Comparison of ENCODE assay signal across 8 cellular contexts in genomic region chr11:60915250-60915914, GRCh38. TPM values are rescaled to one million over a fixed set of nuclear protein-coding genes. Genes with fewer than 3 reads are reported as not detected.
A peak's percentile ranks its signal among the peaks of the same experiment; 100 is the strongest.
DNase-seq lines count a peak whose midpoint lies in the region; ATAC-seq and TF ChIP-seq lines count a peak whose summit lies in the region.

No MANE protein-coding gene starts in this region.

- peak overlapping the region; percentile 87 for H3K4me3 Mint-ChIP-seq in activated CD4-positive, alpha-beta T cell treated with anti-CD3 and anti-CD28 coated beads for 36 hours

- peaks cover 70% of the 10 kb centered on the region for H3K4me1 ChIP-seq in lower lobe of right lung

- ATAC-seq in GM21576 (IDR thresholded peaks at IDR 0.05; ENCODE audit: unreplicated experiment) (peak; percentile 55), lower lobe of right lung (peak; percentile 68 to 70)
- peak; percentile 47 for ATAC-seq in activated CD4-positive, alpha-beta T cell treated with anti-CD3 and anti-CD28 coated beads for 36 hours

- peak overlapping the region; percentile 73 for H3K4me3 ChIP-seq in LNCaP clone FGC (ENCODE audit: low read depth, low read length)
- peak overlapping the region; percentile 97 for H3K4me3 ChIP-seq in lower lobe of right lung

- CTCF ChIA-PET in activated CD4-positive, alpha-beta T cell treated with anti-CD3 and anti-CD28 coated beads for 36 hours (lab: Charles Lee) = interaction anchor here (0.6 to 1.8 kb wide), 13 partner anchors 9 to 252 kb away, joined by 3 to 9 read pairs (median 3); partner anchors contain the start of genes PRPF19 and TMEM132A

- peaks cover 25% of the 10 kb centered on the region for H3K36me3 Mint-ChIP-seq in activated CD4-positive, alpha-beta T cell treated with anti-CD3 and anti-CD28 coated beads for 36 hours (ENCODE audit: low read depth)

- no peaks in the 10 kb centered on the region for H3K9me3 Mint-ChIP-seq in activated CD4-positive, alpha-beta T cell treated with anti-CD3 and anti-CD28 coated beads for 36 hours (ENCODE audit: low read depth)

- no peaks in the 10 kb centered on the region for H3K9me3 ChIP-seq in lower lobe of right lung

- peaks cover 62% of the 10 kb centered on the region for H3K4me1 Mint-ChIP-seq in activated CD4-positive, alpha-beta T cell treated with anti-CD3 and anti-CD28 coated beads for 36 hours

- DNase-seq in Daoy (ENCODE audit: low read depth) = peak; percentile 81
- no peak for DNase-seq in LNCaP clone FGC (ENCODE audit: low read depth)
- DNase-seq in activated CD4-positive, alpha-beta T cell treated with anti-CD3 and anti-CD28 coated beads for 36 hours = peak; percentile 82
- DNase-seq in dedifferentiated amniotic fluid mesenchymal stem cell (ENCODE audit: extremely low spot score) = peak; percentile 45
- DNase-seq in lower lobe of right lung = peak; percentile 76
- DNase-seq in stimulated activated CD8-positive, alpha-beta memory T cell treated with anti-CD3 and anti-CD28 coated beads, Interleukin-12 subunit alpha, Interleukin-12 subunit beta, amount 100 ng/mL, for 24 hours (ENCODE audit: extremely low read depth) = peak; percentile 31
- DNase-seq in NCI-H2196 treated with DMSO at 0.1 percent for 48 hours (lab: John Stamatoyannopoulos, UW; ENCODE audit: unreplicated experiment) = no peak

- H3K27ac Mint-ChIP-seq in activated CD4-positive, alpha-beta T cell treated with anti-CD3 and anti-CD28 coated beads for 36 hours = peak overlapping the region; percentile 77

- peaks cover 8% of the 10 kb centered on the region for H3K36me3 ChIP-seq in lower lobe of right lung

- TF ChIP-seq CTCF in LNCaP clone FGC (IDR thresholded peaks at IDR 0.05; ENCODE audit: control insufficient read depth, extremely low read depth, insufficient read depth) (peak; percentile 57), lower lobe of right lung (IDR thresholded peaks at IDR 0.05) (peak; percentile 35)

- POLR2A ChIA-PET in activated CD4-positive, alpha-beta T cell treated with anti-CD3 and anti-CD28 coated beads for 36 hours (lab: Charles Lee) = interaction anchor here (0.6 to 2.9 kb wide), 7 partner anchors 9 to 224 kb away, joined by 3 to 16 read pairs (median 5); partner anchors contain the start of genes PRPF19 and TMEM132A

- intact Hi-C loops in activated CD4-positive, alpha-beta T cell treated with anti-CD3 and anti-CD28 coated beads for 36 hours (cut with DNase I, micrococcal nuclease) = loop anchor here (1.0 to 5.0 kb wide), 6 partner anchors 35 to 417 kb away; partner anchors contain the start of genes DDB1 (in 1 of the 2) and TKFC (in 1 of the 2)
- intact Hi-C loops in lower lobe of right lung (cut with DNase I) = no loop called here

- no peaks in the 10 kb centered on the region for H3K27me3 ChIP-seq in lower lobe of right lung (ENCODE audit: low read depth)

- no peaks in the 10 kb centered on the region for H3K27me3 Mint-ChIP-seq in activated CD4-positive, alpha-beta T cell treated with anti-CD3 and anti-CD28 coated beads for 36 hours

- peak overlapping the region; percentile 94 for H3K27ac ChIP-seq in lower lobe of right lung

RNA-seq across cellular contexts. Expression of gene TMEM109, which starts 1.4 kb away (rescaled TPM):
- total RNA-seq in Daoy (2014; rRNA removed; shearing (Covaris generic)) = 54.5 and 56.6 TPM in 2 replicates
- total RNA-seq in activated CD4-positive, alpha-beta T cell treated with anti-CD3 and anti-CD28 coated beads for 36 hours = 10 to 100 TPM; 80.3 to 89.1 TPM
- total RNA-seq in lower lobe of right lung = 142 TPM

RNA-seq across cellular contexts. Expression of gene TMEM132A, which starts 8.9 kb away (rescaled TPM):
- 59.4 and 82.6 TPM in 2 replicates for total RNA-seq in Daoy (2014; rRNA removed; shearing (Covaris generic))
- total RNA-seq in activated CD4-positive, alpha-beta T cell treated with anti-CD3 and anti-CD28 coated beads for 36 hours = 1 to 10 TPM; 1.9 to 2.0 TPM
- 13.9 TPM for total RNA-seq in lower lobe of right lung

RNA-seq across cellular contexts. Expression of gene PRPF19, which starts 9.0 kb away (rescaled TPM):
- total RNA-seq in Daoy (2014; rRNA removed; shearing (Covaris generic)) = 86.3 and 91.2 TPM in 2 replicates
- total RNA-seq in activated CD4-positive, alpha-beta T cell treated with anti-CD3 and anti-CD28 coated beads for 36 hours = 100 to 1,000 TPM; 148 to 197 TPM
- total RNA-seq in lower lobe of right lung = 58.1 TPM

RNA-seq across cellular contexts. Expression of gene SLC15A3, which starts 36.6 kb away (rescaled TPM):
- 3.0 and 3.9 TPM in 2 replicates for total RNA-seq in Daoy (2014; rRNA removed; shearing (Covaris generic))
- total RNA-seq in activated CD4-positive, alpha-beta T cell treated with anti-CD3 and anti-CD28 coated beads for 36 hours = 1 to 10 TPM; 7.0 to 9.6 TPM
- 199 TPM for total RNA-seq in lower lobe of right lung

RNA-seq across cellular contexts. Expression of gene ZP1, which starts 48.0 kb away (rescaled TPM):
- not detected in 2 replicates for total RNA-seq in Daoy (2014; rRNA removed; shearing (Covaris generic))
- total RNA-seq in activated CD4-positive, alpha-beta T cell treated with anti-CD3 and anti-CD28 coated beads for 36 hours = not detected
- not detected for total RNA-seq in lower lobe of right lung

Comparison
In these comparisons a context has a peak if more than half of its experiments do, and no peak if none do; other contexts are left out.
1. DNase-seq: peak in Daoy (single experiment), activated CD4-positive, alpha-beta T cell treated with anti-CD3 and anti-CD28 coated beads for 36 hours (single experiment), dedifferentiated amniotic fluid mesenchymal stem cell (single experiment), lower lobe of right lung (single experiment) and stimulated activated CD8-positive, alpha-beta memory T cell treated with anti-CD3 and anti-CD28 coated beads, Interleukin-12 subunit alpha, Interleukin-12 subunit beta, amount 100 ng/mL, for 24 hours (single experiment); none in LNCaP clone FGC (single experiment) and NCI-H2196 treated with DMSO at 0.1 percent for 48 hours (single experiment).
2. Peak in every context shown above with its lines, with median percentiles within 50 percentile points of each other: ATAC-seq.